In genomic region chr17:39598635-39599005, GRCh38 we compare ENCODE assay signal across 29 cellular contexts. TPM values are rescaled to one million over a fixed set of nuclear protein-coding genes. Genes with fewer than 3 reads are reported as not detected.
DNase-seq lines count a peak whose midpoint lies in the region; ATAC-seq and TF ChIP-seq lines count a peak whose summit lies in the region.
"Had no signal": no experiment of that assay in that cellular context is flagged by ENCODE, and none has a peak within 500 bp of the region (broad histone marks: within the 10 kb centered on the region; RNA-seq: fewer than 3 reads in every experiment).

No MANE protein-coding gene starts in this region.

- H3K4me1 ChIP-seq in KMS-11 (ENCODE audit: low read depth, poor library complexity, severe bottlenecking) (peaks cover 5% of the 10 kb centered on the region), endodermal cell (ENCODE audit: control insufficient read depth, insufficient read depth, low read length) (no peaks in the 10 kb centered on the region)
- H3K4me1 ChIP-seq: prostate gland had no signal

- H3K27me3 ChIP-seq in KMS-11 (ENCODE audit: insufficient read depth, low read depth) (peaks cover 98% of the 10 kb centered on the region), endodermal cell (ENCODE audit: control insufficient read depth, insufficient read depth, low read length, poor library complexity, severe bottlenecking) (peaks cover 100% of the 10 kb centered on the region)

- H4K20me1 ChIP-seq in KMS-11 (ENCODE audit: insufficient read depth) = 0 out of 2 replicates have a peak, but pooled peaks cover 6% of the 10 kb centered on the region

- H3K36me3 ChIP-seq in KMS-11 (ENCODE audit: insufficient read depth) = no peaks in the 10 kb centered on the region
- H3K36me3 ChIP-seq in endodermal cell (ENCODE audit: control insufficient read depth, insufficient read depth, low read length) = no peaks in the 10 kb centered on the region
- H3K36me3 ChIP-seq: cardiac muscle cell, gastroesophageal sphincter, prostate gland, SJCRH30 had no signal

- peaks cover 2% of the 10 kb centered on the region for H3K4me1 Mint-ChIP-seq in endodermal cell
- H3K4me1 Mint-ChIP-seq in stimulated activated memory B cell treated with anti-CD40 and anti-IgM and Interleukin-4, amounts not matched to agents 10 μg/mL and 1 μg/mL and 100 μg/mL, for 72 hours = peaks cover 43% of the 10 kb centered on the region

- TF ChIP-seq CTCF in KMS-11 (conservative IDR thresholded peaks at IDR 0.05; ENCODE audit: low read depth, low read length) (no peak), endodermal cell (conservative IDR thresholded peaks at IDR 0.05) (no peak)

- H2AFZ ChIP-seq in KMS-11 (ENCODE audit: low read depth) = no peak overlapping the region

- H3K4me3 ChIP-seq in KMS-11 (IDR thresholded peaks at IDR 0.05; ENCODE audit: insufficient read depth, low read depth, low read length) = no peak overlapping the region
- H3K4me3 ChIP-seq in endodermal cell (ENCODE audit: low read length) = no peak overlapping the region
- H3K4me3 ChIP-seq: cardiac muscle cell, prostate gland, SJCRH30 had no signal

- H3K9me3 Mint-ChIP-seq in endodermal cell = no peaks in the 10 kb centered on the region
- H3K9me3 Mint-ChIP-seq in stimulated activated memory B cell treated with anti-CD40 and anti-IgM and Interleukin-4, amounts not matched to agents 10 μg/mL and 1 μg/mL and 100 μg/mL, for 72 hours = no peaks in the 10 kb centered on the region
- H3K9me3 Mint-ChIP-seq: activated naive CD4-positive, alpha-beta T cell treated with anti-CD3 and anti-CD28 coated beads, Interleukin-2, amount 50 U/mL, for 24 hours; stimulated activated naive CD8-positive, alpha-beta T cell treated with anti-CD3 and anti-CD28 coated beads, Interleukin-15, amount 100 ng/mL, for 72 hours had no signal

- no peak overlapping the region for H3K4me3 Mint-ChIP-seq in endodermal cell
- H3K4me3 Mint-ChIP-seq in stimulated activated memory B cell treated with anti-CD40 and anti-IgM and Interleukin-4, amounts not matched to agents 10 μg/mL and 1 μg/mL and 100 μg/mL, for 72 hours = peak overlapping the region; percentile 27
- H3K4me3 Mint-ChIP-seq: activated naive CD4-positive, alpha-beta T cell treated with anti-CD3 and anti-CD28 coated beads, Interleukin-2, amount 50 U/mL, for 24 hours had no signal

- H3K27ac ChIP-seq in KMS-11 (no peak overlapping the region), endodermal cell (ENCODE audit: low read depth, low read length) (no peak overlapping the region)
- H3K27ac ChIP-seq: cardiac muscle cell, gastroesophageal sphincter, prostate gland, SJCRH30 had no signal

- no peaks in the 10 kb centered on the region for H3K36me3 Mint-ChIP-seq in endodermal cell (ENCODE audit: low read depth)
- H3K36me3 Mint-ChIP-seq in stimulated activated memory B cell treated with anti-CD40 and anti-IgM and Interleukin-4, amounts not matched to agents 10 μg/mL and 1 μg/mL and 100 μg/mL, for 72 hours = no peaks in the 10 kb centered on the region
- H3K36me3 Mint-ChIP-seq: activated naive CD4-positive, alpha-beta T cell treated with anti-CD3 and anti-CD28 coated beads, Interleukin-2, amount 50 U/mL, for 24 hours had no signal

- H3K9me3 ChIP-seq in endodermal cell (ENCODE audit: control insufficient read depth, low read length) = no peaks in the 10 kb centered on the region
- H3K9me3 ChIP-seq: gastroesophageal sphincter, prostate gland, SJCRH30 had no signal

- H3K79me2 ChIP-seq in KMS-11 (ENCODE audit: insufficient read depth, low read depth) = no peaks in the 10 kb centered on the region

- 7% methylated on average over 17 of the region's 17 CpGs; no CpG with 5 or more reads in 1 of the 2 experiments for WGBS in endodermal cell (ENCODE audit: insufficient coverage in 1 of 2, insufficient read length in 1 of 2), 2 experiments

- H3K27me3 Mint-ChIP-seq in endodermal cell (ENCODE audit: insufficient read depth) = peaks cover 100% of the 10 kb centered on the region
- peaks cover 89% of the 10 kb centered on the region for H3K27me3 Mint-ChIP-seq in stimulated activated memory B cell treated with anti-CD40 and anti-IgM and Interleukin-4, amounts not matched to agents 10 μg/mL and 1 μg/mL and 100 μg/mL, for 72 hours

- H3K9ac ChIP-seq in KMS-11 (no peak overlapping the region), endodermal cell (ENCODE audit: extremely low read depth, low read length, poor library complexity, severe bottlenecking) (no peak overlapping the region)

- H3K27ac Mint-ChIP-seq in endodermal cell = no peak overlapping the region
- H3K27ac Mint-ChIP-seq in stimulated activated memory B cell treated with anti-CD40 and anti-IgM and Interleukin-4, amounts not matched to agents 10 μg/mL and 1 μg/mL and 100 μg/mL, for 72 hours = no peak overlapping the region
- H3K27ac Mint-ChIP-seq: activated naive CD4-positive, alpha-beta T cell treated with anti-CD3 and anti-CD28 coated beads, Interleukin-2, amount 50 U/mL, for 24 hours; stimulated activated naive CD8-positive, alpha-beta T cell treated with anti-CD3 and anti-CD28 coated beads, Interleukin-15, amount 100 ng/mL, for 72 hours had no signal

- peak overlapping the region; percentile 35; the same call in 1 of the 2 replicates for H3K4me2 ChIP-seq in KMS-11

- DNase-seq in NCI-H524 (lab: John Stamatoyannopoulos, UW) (peak; percentile 20 to 26), NCI-H524 treated with DMSO at 0.1 percent for 48 hours (lab: John Stamatoyannopoulos, UW) (no peak), endodermal cell (peak; percentile 49), NCI-H510A treated with DMSO at 0.1 percent for 48 hours (lab: John Stamatoyannopoulos, UW) (no peak)
- DNase-seq: ACHN; activated CD4-positive, alpha-beta T cell treated with anti-CD3 and anti-CD28 coated beads, Interleukin-2, amount 50 U/mL, for 48 hours; aorta; DMS79; MV-4-11; NCI-H146; NCI-H748 treated with DMSO at 0.1 percent for 48 hours; SJCRH30; stimulated activated naive CD8-positive, alpha-beta T cell treated with anti-CD3 and anti-CD28 coated beads, Interleukin-15, amount 100 ng/mL, for 72 hours; trophoblast cell had no signal

- no peak for ATAC-seq in stimulated activated memory B cell treated with anti-CD40 and anti-IgM and Interleukin-4, amounts not matched to agents 10 μg/mL and 1 μg/mL and 100 μg/mL, for 72 hours
- ATAC-seq in activated CD4-positive, CD25-positive, alpha-beta regulatory T cell treated with anti-CD3 and anti-CD28 coated beads, Interleukin-2, amount 50 U/mL, for 24 hours = no peak
- no peak for ATAC-seq in HG03135 (IDR thresholded peaks at IDR 0.05; ENCODE audit: unreplicated experiment)
- ATAC-seq: gastroesophageal sphincter; HCT116; stimulated activated naive CD8-positive, alpha-beta T cell treated with anti-CD3 and anti-CD28 coated beads, Interleukin-15, amount 100 ng/mL, for 72 hours had no signal

RNA-seq across cellular contexts. Expression of gene NEUROD2, which starts 9.1 kb away (rescaled TPM):
- not detected for total RNA-seq in endodermal cell
- not detected for polyA plus RNA-seq in endodermal cell (2013, experiment 1 of 2)
- polyA plus RNA-seq in endodermal cell (2013, experiment 2 of 2) = not detected
- total RNA-seq: aorta; cardiac muscle cell; fibroblast of lung; gastroesophageal sphincter; LHCN-M2; liver; SJCRH30; skeletal muscle tissue; T-helper 1 cell treated with Interleukin-12 subunit alpha and Interleukin-12 subunit beta and Interleukin-4 antibody, amounts not matched to agents 30 ng/mL and 1 ng/mL, for 36 hours had no signal
- polyA plus RNA-seq: aorta, BJ, cardiac muscle cell, fibroblast of lung, liver had no signal

RNA-seq across cellular contexts. Expression of gene PPP1R1B, which starts 28.1 kb away (rescaled TPM):
- total RNA-seq in endodermal cell = 1 to 10 TPM; 1.0 to 2.1 TPM
- 0.46 TPM for polyA plus RNA-seq in endodermal cell (2013, experiment 1 of 2)
- not detected for polyA plus RNA-seq in endodermal cell (2013, experiment 2 of 2)
- total RNA-seq: LHCN-M2; SJCRH30; T-helper 1 cell treated with Interleukin-12 subunit alpha and Interleukin-12 subunit beta and Interleukin-4 antibody, amounts not matched to agents 30 ng/mL and 1 ng/mL, for 36 hours had no signal
- polyA plus RNA-seq: BJ, liver had no signal

RNA-seq across cellular contexts. Expression of gene STARD3, which starts 38.3 kb away (rescaled TPM):
- 10 to 100 TPM; 60.3 to 60.5 TPM for total RNA-seq in endodermal cell
- polyA plus RNA-seq in endodermal cell (2013, experiment 1 of 2) = 52.0 TPM
- polyA plus RNA-seq in endodermal cell (2013, experiment 2 of 2) = 54.0 TPM

Comparison
In these comparisons a context has a peak if more than half of its experiments do, and no peak if none do; other contexts are left out.
1. DNase-seq: peak in NCI-H524 (2 of 2) and endodermal cell (single experiment); none in NCI-H524 treated with DMSO at 0.1 percent for 48 hours (single experiment) and NCI-H510A treated with DMSO at 0.1 percent for 48 hours (single experiment).